In genomic region chr16:89602273-89602951, GRCh38 we compare ENCODE assay signal across 8 cellular contexts. TPM values are rescaled to one million over a fixed set of nuclear protein-coding genes. Genes with fewer than 3 reads are reported as not detected.
DNase-seq lines count a peak whose midpoint lies in the region; ATAC-seq and TF ChIP-seq lines count a peak whose summit lies in the region.

No MANE protein-coding gene starts in this region.

- peak; percentile 45 for DNase-seq in COR-L47 (lab: John Stamatoyannopoulos, UW)
- peak; percentile 89 for DNase-seq in M059J (ENCODE audit: low read depth)
- peak; percentile 74 to 77 for DNase-seq in activated CD4-positive, alpha-beta T cell treated with anti-CD3 and anti-CD28 coated beads for 4 hours
- DNase-seq in chondrocyte (ENCODE audit: low spot score), result no peak
- peak; percentile 75 for DNase-seq in natural killer cell treated with Interleukin-12 subunit alpha and Interleukin-12 subunit beta and Interleukin-15 and Interleukin-18, amount 100 ng/mL, for 72 hours (ENCODE audit: low spot score)
- peak; percentile 51 for DNase-seq in testis

- peak; percentile 26 for TF ChIP-seq CTCF in chondrocyte (IDR thresholded peaks at IDR 0.05)
- TF ChIP-seq CTCF in testis (IDR thresholded peaks at IDR 0.05), result no peak

- no peaks in the 10 kb centered on the region for H3K36me3 Mint-ChIP-seq in chondrocyte (ENCODE audit: low read depth)
- H3K36me3 Mint-ChIP-seq in natural killer cell treated with Interleukin-12 subunit alpha and Interleukin-12 subunit beta and Interleukin-15 and Interleukin-18, amount 100 ng/mL, for 72 hours, result no peaks in the 10 kb centered on the region

- peak; percentile 86 to 92 for ATAC-seq in natural killer cell treated with Interleukin-12 subunit alpha and Interleukin-12 subunit beta and Interleukin-15 and Interleukin-18, amount 100 ng/mL, for 72 hours
- ATAC-seq in HG02678 (IDR thresholded peaks at IDR 0.05; ENCODE audit: unreplicated experiment), result no peak
- no peak for ATAC-seq in GM21529 (IDR thresholded peaks at IDR 0.05; ENCODE audit: unreplicated experiment)

- intact Hi-C loops in testis (cut with DNase I; ENCODE audit: low total_unique reads), result no loop called here

- H3K36me3 ChIP-seq in testis (ENCODE audit: low read depth, missing control alignments), result no peaks in the 10 kb centered on the region

- no peaks in the 10 kb centered on the region for H3K9me3 Mint-ChIP-seq in chondrocyte (ENCODE audit: low read depth)
- no peaks in the 10 kb centered on the region for H3K9me3 Mint-ChIP-seq in natural killer cell treated with Interleukin-12 subunit alpha and Interleukin-12 subunit beta and Interleukin-15 and Interleukin-18, amount 100 ng/mL, for 72 hours

- no peak overlapping the region for H3K4me3 ChIP-seq in testis

- H3K9me3 ChIP-seq in testis, result no peaks in the 10 kb centered on the region

- H3K27ac Mint-ChIP-seq in chondrocyte (ENCODE audit: unreplicated experiment), result peak overlapping the region; percentile 89
- no peak overlapping the region for H3K27ac Mint-ChIP-seq in natural killer cell treated with Interleukin-12 subunit alpha and Interleukin-12 subunit beta and Interleukin-15 and Interleukin-18, amount 100 ng/mL, for 72 hours

- no peak overlapping the region for H3K27ac ChIP-seq in testis

- H3K4me1 ChIP-seq in testis, result peaks cover 10% of the 10 kb centered on the region

- H3K4me1 Mint-ChIP-seq in chondrocyte (ENCODE audit: low read depth), result peaks cover 15% of the 10 kb centered on the region
- peaks cover 7 to 9% of the 10 kb centered on the region in 2 donors for H3K4me1 Mint-ChIP-seq in natural killer cell treated with Interleukin-12 subunit alpha and Interleukin-12 subunit beta and Interleukin-15 and Interleukin-18, amount 100 ng/mL, for 72 hours (ENCODE audit: low read depth in 2 of 2)

- no peaks in the 10 kb centered on the region for H3K27me3 ChIP-seq in testis

- no peak for TF ChIP-seq POLR2A in testis (IDR thresholded peaks at IDR 0.05)

- H3K4me3 Mint-ChIP-seq in chondrocyte (ENCODE audit: unreplicated experiment), result peak overlapping the region; percentile 49
- peak overlapping the region; percentile 12 for H3K4me3 Mint-ChIP-seq in natural killer cell treated with Interleukin-12 subunit alpha and Interleukin-12 subunit beta and Interleukin-15 and Interleukin-18, amount 100 ng/mL, for 72 hours

- H3K27me3 Mint-ChIP-seq in chondrocyte (ENCODE audit: low read depth), result no peaks in the 10 kb centered on the region
- H3K27me3 Mint-ChIP-seq in natural killer cell treated with Interleukin-12 subunit alpha and Interleukin-12 subunit beta and Interleukin-15 and Interleukin-18, amount 100 ng/mL, for 72 hours, result peaks cover 0 to 3% of the 10 kb centered on the region in 2 donors

- WGBS in testis, 2 donors, result 27 to 60% methylated on average over 8 to 22 of the region's 22 CpGs

RNA-seq across cellular contexts. Expression of gene DPEP1, which starts 11.0 kb away (rescaled TPM):
- total RNA-seq in M059J (2014; rRNA removed; shearing (Covaris generic)), result 0.79 TPM in 1 of 2 replicates, not detected in the other
- not detected in 3 replicates for total RNA-seq in chondrocyte
- total RNA-seq in natural killer cell treated with Interleukin-12 subunit alpha and Interleukin-12 subunit beta and Interleukin-15 and Interleukin-18, amount 100 ng/mL, for 72 hours, result not detected
- total RNA-seq in testis, result 100 to 1,000 TPM; 125 to 256 TPM
- 105 TPM for polyA plus RNA-seq in testis (ENCODE audit: insufficient read depth, low read depth, low replicate concordance)

RNA-seq across cellular contexts. Expression of gene CPNE7, which starts 26.9 kb away (rescaled TPM):
- total RNA-seq in M059J (2014; rRNA removed; shearing (Covaris generic)), result 0.32 and 3.1 TPM in 2 replicates
- total RNA-seq in chondrocyte (15.5 to 41.7 TPM (median 16.3 TPM) in 3 replicates), testis (10 to 100 TPM; 12.5 to 15.0 TPM)
- total RNA-seq in natural killer cell treated with Interleukin-12 subunit alpha and Interleukin-12 subunit beta and Interleukin-15 and Interleukin-18, amount 100 ng/mL, for 72 hours, result 1 to 10 TPM in 1 of 2 donors, under 1 TPM in 1; 0.81 to 4.2 TPM
- 3.3 TPM for polyA plus RNA-seq in testis (ENCODE audit: insufficient read depth, low read depth, low replicate concordance)

RNA-seq across cellular contexts. Expression of gene RPL13, which starts 41.9 kb away (rescaled TPM):
- 2,167 and 2,261 TPM in 2 replicates for total RNA-seq in M059J (2014; rRNA removed; shearing (Covaris generic))
- total RNA-seq in chondrocyte (1,149 to 1,324 TPM (median 1,165 TPM) in 3 replicates), testis (1,000 to 10,000 TPM; 1,952 to 3,862 TPM)
- total RNA-seq in natural killer cell treated with Interleukin-12 subunit alpha and Interleukin-12 subunit beta and Interleukin-15 and Interleukin-18, amount 100 ng/mL, for 72 hours, result 1,000 to 10,000 TPM; 1,294 to 1,944 TPM
- polyA plus RNA-seq in testis (ENCODE audit: insufficient read depth, low read depth, low replicate concordance), result 1,947 TPM

RNA-seq across cellular contexts. Expression of gene CHMP1A, which starts 55.1 kb away (rescaled TPM):
- total RNA-seq in M059J (2014; rRNA removed; shearing (Covaris generic)), result 61.0 and 103 TPM in 2 replicates
- total RNA-seq in chondrocyte (65.3 to 76.8 TPM (median 69.9 TPM) in 3 replicates), testis (100 to 1,000 TPM; 106 to 123 TPM)
- total RNA-seq in natural killer cell treated with Interleukin-12 subunit alpha and Interleukin-12 subunit beta and Interleukin-15 and Interleukin-18, amount 100 ng/mL, for 72 hours, result 100 to 1,000 TPM in 1 of 2 donors, 10 to 100 TPM in 1; 92.8 to 146 TPM
- 90.0 TPM for polyA plus RNA-seq in testis (ENCODE audit: insufficient read depth, low read depth, low replicate concordance)

RNA-seq across cellular contexts. Expression of gene SPATA33, which starts 55.2 kb away (rescaled TPM):
- 6.9 and 12.6 TPM in 2 replicates for total RNA-seq in M059J (2014; rRNA removed; shearing (Covaris generic))
- 8.8 to 12.6 TPM (median 10.3 TPM) in 3 replicates for total RNA-seq in chondrocyte
- 10 to 100 TPM in 1 of 2 donors, 1 to 10 TPM in 1; 9.3 to 19.1 TPM for total RNA-seq in natural killer cell treated with Interleukin-12 subunit alpha and Interleukin-12 subunit beta and Interleukin-15 and Interleukin-18, amount 100 ng/mL, for 72 hours
- total RNA-seq in testis, result 10 to 100 TPM; 45.8 to 85.0 TPM
- polyA plus RNA-seq in testis (ENCODE audit: insufficient read depth, low read depth, low replicate concordance), result 201 TPM

Comparison
In these comparisons a context has a peak if more than half of its experiments do, and no peak if none do; other contexts are left out.
1. ATAC-seq: peak in natural killer cell treated with Interleukin-12 subunit alpha and Interleukin-12 subunit beta and Interleukin-15 and Interleukin-18, amount 100 ng/mL, for 72 hours (2 of 2); none in HG02678 (single experiment) and GM21529 (single experiment).
2. RNA of gene DPEP1, which starts 11.0 kb away (total RNA-seq): 125 to 256 TPM in testis; 0.79 TPM in M059J, not detected in chondrocyte and not detected in natural killer cell treated with Interleukin-12 subunit alpha and Interleukin-12 subunit beta and Interleukin-15 and Interleukin-18, amount 100 ng/mL, for 72 hours; every median in the first group is over 10 times any median in the second.